Comparison of ENCODE assay signal across 17 cellular contexts in genomic region chr2:148966432-148966758, GRCh38.
DNase-seq lines count a peak whose midpoint lies in the region; ATAC-seq and TF ChIP-seq lines count a peak whose summit lies in the region.
"Had no signal": no experiment of that assay in that cellular context is flagged by ENCODE, and none has a peak within 500 bp of the region (broad histone marks: within the 10 kb centered on the region; RNA-seq: fewer than 3 reads in every experiment).

No MANE protein-coding gene starts in this region.

- no peaks in the 10 kb centered on the region for H3K9me3 ChIP-seq in BLaER1
- no peaks in the 10 kb centered on the region for H3K9me3 ChIP-seq in neutrophil
- H3K9me3 ChIP-seq: MG63, Peyer's patch had no signal

- H3K4me3 ChIP-seq in BLaER1 (no peak overlapping the region), neutrophil (ENCODE audit: low read depth in 1 of 2, low read length in 1 of 2) (peak overlapping the region in 1 of 2 experiments; percentile 20)
- H3K4me3 ChIP-seq: K562, MG63, Peyer's patch had no signal

- no peak overlapping the region for H3K9ac ChIP-seq in BLaER1

- peak; percentile 9 for ATAC-seq in GM18498 (IDR thresholded peaks at IDR 0.05; ENCODE audit: unreplicated experiment)
- ATAC-seq: HepG2, SK-N-SH treated with all-trans-retinoic acid at 6 μM for 48 hours had no signal

- H3K36me3 ChIP-seq in BLaER1, result no peaks in the 10 kb centered on the region; the same call in 1 of the 2 replicates
- H3K36me3 ChIP-seq in neutrophil, result no peaks in the 10 kb centered on the region
- H3K36me3 ChIP-seq: MG63, Peyer's patch had no signal

- H3K4me1 Mint-ChIP-seq in activated CD4-positive, alpha-beta memory T cell treated with anti-CD3 and anti-CD28 coated beads for 36 hours (ENCODE audit: low read depth), result peaks cover under 1% of the 10 kb centered on the region

- H3K27me3 ChIP-seq in BLaER1, result no peaks in the 10 kb centered on the region
- H3K27me3 ChIP-seq in neutrophil, result no peaks in the 10 kb centered on the region
- H3K27me3 ChIP-seq: MG63, Peyer's patch had no signal

- CTCF ChIA-PET in activated CD4-positive, alpha-beta memory T cell treated with anti-CD3 and anti-CD28 coated beads for 36 hours (lab: Charles Lee), result interaction anchor here (1.2 kb wide), 1 partner anchor 465 kb away, joined by 3 read pairs; no protein-coding TSS in a partner anchor

- H3K4me1 ChIP-seq in BLaER1 (peaks cover 15% of the 10 kb centered on the region), neutrophil (ENCODE audit: control insufficient read depth in 1 of 2, insufficient read depth in 1 of 2, low read depth in 1 of 2, low read length in 1 of 2) (peaks cover 48 to 58% of the 10 kb centered on the region in 2 experiments)
- H3K4me1 ChIP-seq: Peyer's patch had no signal

- POLR2A ChIA-PET in activated CD4-positive, alpha-beta memory T cell treated with anti-CD3 and anti-CD28 coated beads for 36 hours (lab: Charles Lee), result no interaction called here

- intact Hi-C loops in activated CD4-positive, alpha-beta memory T cell treated with anti-CD3 and anti-CD28 coated beads for 36 hours (cut with micrococcal nuclease), result no loop called here

- peak overlapping the region; percentile 52 for H3K4me2 ChIP-seq in BLaER1

- DNase-seq in NCI-H2171 treated with DMSO at 0.1 percent for 48 hours (lab: John Stamatoyannopoulos, UW), result peak; percentile 75
- no peak for DNase-seq in NCI-H526 treated with DMSO at 0.1 percent for 48 hours (lab: John Stamatoyannopoulos, UW)
- DNase-seq in NCI-H345 treated with DMSO at 0.1 percent for 48 hours (lab: John Stamatoyannopoulos, UW; ENCODE audit: unreplicated experiment), result no peak
- DNase-seq in activated CD4-positive, alpha-beta memory T cell treated with anti-CD3 and anti-CD28 coated beads for 36 hours, result no peak
- DNase-seq: H7; MG63; NCI-H1048; NCI-H2081; NCI-H748 treated with DMSO at 0.1 percent for 48 hours; NK-92 treated with Interleukin-12 subunit alpha and Interleukin-12 subunit beta, amount 100 ng/mL, for 24 hours; Peyer's patch had no signal

- no peaks in the 10 kb centered on the region for H3K9me3 Mint-ChIP-seq in activated CD4-positive, alpha-beta memory T cell treated with anti-CD3 and anti-CD28 coated beads for 36 hours

- H3K4me3 Mint-ChIP-seq in activated CD4-positive, alpha-beta memory T cell treated with anti-CD3 and anti-CD28 coated beads for 36 hours, result no peak overlapping the region

- H3K27ac Mint-ChIP-seq in activated CD4-positive, alpha-beta memory T cell treated with anti-CD3 and anti-CD28 coated beads for 36 hours, result no peak overlapping the region

- H3K27me3 Mint-ChIP-seq in activated CD4-positive, alpha-beta memory T cell treated with anti-CD3 and anti-CD28 coated beads for 36 hours, result no peaks in the 10 kb centered on the region

- no peak for TF ChIP-seq CTCF in neutrophil (IDR thresholded peaks at IDR 0.05)

- no peaks in the 10 kb centered on the region for H4K20me1 ChIP-seq in BLaER1

- peaks cover 9% of the 10 kb centered on the region for H3K36me3 Mint-ChIP-seq in activated CD4-positive, alpha-beta memory T cell treated with anti-CD3 and anti-CD28 coated beads for 36 hours

- H3K27ac ChIP-seq in BLaER1 (no peak overlapping the region), neutrophil (peak overlapping the region; percentile 83)
- H3K27ac ChIP-seq: Peyer's patch had no signal
